9 cellular contexts compared by ENCODE assay signal in the genomic region with DNA sequence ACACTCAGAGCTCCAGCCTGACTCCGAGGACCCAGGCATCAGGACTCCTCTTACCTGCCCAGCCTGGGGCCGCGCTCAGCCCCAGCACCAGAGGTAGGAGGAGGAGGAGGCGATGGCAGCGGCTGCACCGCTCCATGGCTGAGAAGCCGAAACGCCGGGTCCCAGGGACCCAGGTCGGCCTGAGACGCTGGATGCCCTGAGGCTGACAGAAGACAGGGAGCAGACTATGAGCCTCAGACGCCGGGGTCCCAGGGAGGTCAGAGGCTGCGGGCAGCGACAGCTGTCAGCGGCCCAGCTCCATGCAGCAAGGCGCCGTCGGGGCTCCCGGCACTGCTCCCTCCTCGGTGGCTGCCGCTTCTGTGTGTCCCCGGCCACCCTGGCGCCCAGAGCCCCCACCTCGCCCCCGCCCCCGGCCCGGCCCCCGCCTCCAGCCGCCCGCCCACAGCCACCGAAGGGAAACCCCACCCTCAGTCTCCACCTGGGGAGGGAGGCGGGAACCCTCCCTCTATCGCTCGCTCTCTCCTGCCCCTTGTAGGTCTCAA. TPM values are rescaled to one million over a fixed set of nuclear protein-coding genes. Genes with fewer than 3 reads are reported as not detected.
A peak's percentile ranks its signal among the peaks of the same experiment; 100 is the strongest.
DNase-seq lines count a peak whose midpoint lies in the region; ATAC-seq, FAIRE-seq and TF ChIP-seq lines count a peak whose summit lies in the region.
"Had no signal": no experiment of that assay in that cellular context is flagged by ENCODE, and none has a peak within 500 bp of the region (broad histone marks: within the 10 kb centered on the region; RNA-seq: fewer than 3 reads in every experiment).

COL11A2 (minus strand) TSS at position 363 of the 542 bp plus-strand sequence; CDS start at position 136, 227 bp downstream.

- peak within 1 kb of the TSS; percentile 15 to 56 (median 48) for H3K4me3 ChIP-seq in heart right ventricle

- H3K27ac ChIP-seq in heart right ventricle = peak within 1 kb of the TSS in 8 of 10 donors; percentile 23 to 80 (median 68)

- H3K27ac Mint-ChIP-seq in activated CD8-positive, alpha-beta T cell treated with anti-CD3 and anti-CD28 coated beads for 36 hours = no peak within 1 kb of the TSS

- peaks cover 13% of the 10 kb centered on the region for H3K27me3 Mint-ChIP-seq in activated CD8-positive, alpha-beta T cell treated with anti-CD3 and anti-CD28 coated beads for 36 hours

- CTCF ChIA-PET in activated CD8-positive, alpha-beta T cell treated with anti-CD3 and anti-CD28 coated beads for 36 hours (lab: Charles Lee) = no interaction called here

- peaks cover 0 to 33% (median 21%) of the 10 kb centered on the region in 9 donors for H3K36me3 ChIP-seq in heart right ventricle

- intact Hi-C loops in activated CD8-positive, alpha-beta T cell treated with anti-CD3 and anti-CD28 coated beads for 36 hours (cut with micrococcal nuclease) = no loop called here
- intact Hi-C loops in heart right ventricle (cut with DNase I) = no loop called here

- no peak for TF ChIP-seq POLR2A in GM12891 (IDR thresholded peaks at IDR 0.05; ENCODE audit: low read depth, low read length)

- H3K27me3 ChIP-seq in heart right ventricle = peaks cover 0 to 35% (median 0%) of the 10 kb centered on the region in 7 donors

- POLR2A ChIA-PET in activated CD8-positive, alpha-beta T cell treated with anti-CD3 and anti-CD28 coated beads for 36 hours (lab: Charles Lee) = interaction anchor here (0.8 to 1.1 kb wide), 4 partner anchors 8 to 84 kb away, joined by 3 to 4 read pairs (median 3); partner anchors contain the start of gene B3GALT4

- peak; percentile 54 for FAIRE-seq in GM12891 (lab: Jason Lieb, UNC)

- WGBS in heart right ventricle, 2 donors = 16 to 19% methylated on average over 24 to 35 of the region's 35 CpGs

- no peaks in the 10 kb centered on the region for H3K9me3 Mint-ChIP-seq in activated CD8-positive, alpha-beta T cell treated with anti-CD3 and anti-CD28 coated beads for 36 hours

- H3K4me3 Mint-ChIP-seq in activated CD8-positive, alpha-beta T cell treated with anti-CD3 and anti-CD28 coated beads for 36 hours = peak within 1 kb of the TSS; percentile 60

- peaks cover 0 to 39% (median 21%) of the 10 kb centered on the region in 9 donors for H3K4me1 ChIP-seq in heart right ventricle

- peaks cover 27% of the 10 kb centered on the region for H3K36me3 Mint-ChIP-seq in activated CD8-positive, alpha-beta T cell treated with anti-CD3 and anti-CD28 coated beads for 36 hours (ENCODE audit: low read depth)

- H3K9me3 ChIP-seq in heart right ventricle = no peaks in the 10 kb centered on the region

- ATAC-seq in activated CD8-positive, alpha-beta T cell treated with anti-CD3 and anti-CD28 coated beads for 36 hours = peak; percentile 35
- peak in 4 of 8 donors; percentile 2 to 26 (median 4) for ATAC-seq in heart right ventricle
- no peak for ATAC-seq in GM18520 (IDR thresholded peaks at IDR 0.05; ENCODE audit: unreplicated experiment)
- no peak for ATAC-seq in HG03175 (IDR thresholded peaks at IDR 0.05; ENCODE audit: unreplicated experiment)
- no peak for ATAC-seq in HG02571 (IDR thresholded peaks at IDR 0.05; ENCODE audit: unreplicated experiment)
- no peak for ATAC-seq in GM18519 (IDR thresholded peaks at IDR 0.05; ENCODE audit: low FRiP score, unreplicated experiment)
- ATAC-seq: HCT116 had no signal

- TF ChIP-seq CTCF in activated CD8-positive, alpha-beta T cell treated with anti-CD3 and anti-CD28 coated beads for 36 hours (IDR thresholded peaks at IDR 0.05) = no peak
- TF ChIP-seq CTCF in heart right ventricle (IDR thresholded peaks at IDR 0.05) = no peak

- peaks cover 23% of the 10 kb centered on the region for H3K4me1 Mint-ChIP-seq in activated CD8-positive, alpha-beta T cell treated with anti-CD3 and anti-CD28 coated beads for 36 hours (ENCODE audit: low read depth)

- no peak for DNase-seq in GM12891 (ENCODE audit: insufficient read length, low spot score)
- DNase-seq in activated CD8-positive, alpha-beta T cell treated with anti-CD3 and anti-CD28 coated beads for 36 hours = no peak
- DNase-seq in heart right ventricle = no peak
- peak; percentile 47 for DNase-seq in retina

TF ChIP-seq in GM12891, 5 proteins besides CTCF, POLR2A, EP300 and RAD21:
- TF ChIP-seq SPI1 (IDR thresholded peaks at IDR 0.05; ENCODE audit: low read depth, low read length) (no peak), PAX5 (IDR thresholded peaks at IDR 0.05; ENCODE audit: insufficient read depth, low read length, severe bottlenecking) (no peak), POLR2AphosphoS5 (IDR thresholded peaks at IDR 0.05; ENCODE audit: low read depth, low read length) (no peak), POU2F2 (IDR thresholded peaks at IDR 0.05; ENCODE audit: low read depth, low read length) (no peak), TAF1 (IDR thresholded peaks at IDR 0.05; ENCODE audit: low read depth, low read length) (no peak)
TF ChIP-seq in GM12891: peak in this region for 0.

RNA-seq across cellular contexts. Expression of gene COL11A2, which starts in this region (rescaled TPM):
- 0.50 TPM for polyA plus RNA-seq in GM12891 (2012; ENCODE audit: low read depth, missing spikeins)
- total RNA-seq in activated CD8-positive, alpha-beta T cell treated with anti-CD3 and anti-CD28 coated beads for 36 hours = 1 to 10 TPM; 1.3 to 1.4 TPM
- total RNA-seq in heart right ventricle = 1 to 10 TPM in 3 of 10 donors, under 1 TPM in 7; 0.52 to 3.9 (median 0.94) TPM
- polyA plus RNA-seq in heart right ventricle = 1 to 10 TPM in 1 of 2 donors, under 1 TPM in 1; 0.55 to 8.7 TPM
